ENCODE assay signal across 26 cellular contexts in the genomic region with DNA sequence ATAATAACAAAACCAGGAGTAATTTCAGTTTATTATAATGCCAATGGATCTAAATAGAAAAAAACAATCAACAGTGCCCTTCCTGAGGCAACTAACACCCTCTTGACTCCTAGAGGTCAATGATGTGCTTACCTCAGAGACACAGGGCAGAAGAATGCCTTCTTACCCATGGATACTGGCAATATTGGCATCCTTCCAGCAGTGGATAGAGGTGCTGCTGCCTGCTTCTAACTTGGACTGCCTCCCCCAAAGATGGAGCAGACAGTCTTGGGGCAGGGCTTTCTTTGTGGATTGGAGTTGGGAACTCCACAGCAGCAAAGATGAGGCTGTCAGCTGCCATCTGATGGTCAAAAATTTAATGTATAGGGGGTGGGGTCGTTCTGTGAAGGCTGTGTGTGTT.
"Had no signal": no experiment of that assay in that cellular context is flagged by ENCODE, and none has a peak within 500 bp of the region (broad histone marks: within the 10 kb centered on the region; RNA-seq: fewer than 3 reads in every experiment).

No MANE protein-coding gene starts in this region.

- H3K9me3 ChIP-seq: body of pancreas, neutrophil, right lobe of liver, thoracic aorta had no signal

- H3K4me1 ChIP-seq: body of pancreas, foreskin keratinocyte, parathyroid adenoma, right lobe of liver, upper lobe of left lung had no signal

- ATAC-seq: activated CD8-positive, alpha-beta T cell treated with anti-CD3 and anti-CD28 coated beads for 36 hours; activated T-helper 17 cell treated with anti-CD3 and anti-CD28 coated beads, Interleukin-2, amount 50 U/mL, for 72 hours; body of pancreas; foreskin keratinocyte; left colon; natural killer cell treated with Interleukin-12 subunit alpha and Interleukin-12 subunit beta and Interleukin-15 and Interleukin-18, amount 100 ng/mL, for 72 hours; right lobe of liver had no signal

- H3K27ac ChIP-seq: body of pancreas, dorsolateral prefrontal cortex, epithelial cell of prostate, foreskin keratinocyte, hepatocyte, neutrophil, parathyroid adenoma, right lobe of liver, thoracic aorta, upper lobe of left lung had no signal

- H3K27me3 ChIP-seq: body of pancreas, dorsolateral prefrontal cortex, hepatocyte, neutrophil, right lobe of liver, upper lobe of left lung had no signal

- H3K4me3 Mint-ChIP-seq: activated CD4-positive, alpha-beta T cell treated with anti-CD3 and anti-CD28 coated beads, Interleukin-2, amount 10 ng/mL, durations not matched to agents 24 days and 14 days; activated CD8-positive, alpha-beta T cell treated with anti-CD3 and anti-CD28 coated beads for 36 hours; activated T-helper 17 cell treated with anti-CD3 and anti-CD28 coated beads, Interleukin-2, amount 50 U/mL, for 72 hours; endodermal cell; mesothelial cell of epicardium; natural killer cell treated with Interleukin-12 subunit alpha and Interleukin-12 subunit beta and Interleukin-15 and Interleukin-18, amount 100 ng/mL, for 72 hours had no signal

- H3K27ac Mint-ChIP-seq: activated CD4-positive, alpha-beta T cell treated with anti-CD3 and anti-CD28 coated beads, Interleukin-2, amount 10 ng/mL, durations not matched to agents 24 days and 14 days; activated CD8-positive, alpha-beta T cell treated with anti-CD3 and anti-CD28 coated beads for 36 hours; activated T-helper 17 cell treated with anti-CD3 and anti-CD28 coated beads, Interleukin-2, amount 50 U/mL, for 72 hours; endodermal cell; mesothelial cell of epicardium; natural killer cell treated with Interleukin-12 subunit alpha and Interleukin-12 subunit beta and Interleukin-15 and Interleukin-18, amount 100 ng/mL, for 72 hours had no signal

- DNase-seq: activated CD4-positive, alpha-beta T cell treated with anti-CD3 and anti-CD28 coated beads, Interleukin-2, amount 10 ng/mL, durations not matched to agents 24 days and 14 days; activated CD8-positive, alpha-beta T cell treated with anti-CD3 and anti-CD28 coated beads for 36 hours; activated naive CD4-positive, alpha-beta T cell; activated T-cell treated with anti-CD3 and anti-CD28 coated beads, Interleukin-2, amount 50 U/mL, for 1 hour; body of pancreas; caudate nucleus; dorsolateral prefrontal cortex; endodermal cell; foreskin keratinocyte; islet precursor cell; left colon; right lobe of liver; small intestine; stimulated activated CD4-positive, alpha-beta T cell treated with anti-CD3 and anti-CD28 coated beads, Interleukin-15, amount 100 ng/mL, for 24 hours; stimulated activated CD4-positive, alpha-beta T cell treated with anti-CD3 and anti-CD28 coated beads, Interleukin-2, amount 100 ng/mL, for 48 hours; T1000; upper lobe of left lung had no signal

- H3K9me3 Mint-ChIP-seq: activated T-helper 17 cell treated with anti-CD3 and anti-CD28 coated beads, Interleukin-2, amount 50 U/mL, for 72 hours; endodermal cell; natural killer cell treated with Interleukin-12 subunit alpha and Interleukin-12 subunit beta and Interleukin-15 and Interleukin-18, amount 100 ng/mL, for 72 hours had no signal

- H3K4me3 ChIP-seq: body of pancreas, dorsolateral prefrontal cortex, hepatocyte, lung, right lobe of liver, thoracic aorta, upper lobe of left lung had no signal

- H3K36me3 ChIP-seq: neutrophil, right lobe of liver, thoracic aorta had no signal

- H3K27me3 Mint-ChIP-seq: activated CD4-positive, alpha-beta T cell treated with anti-CD3 and anti-CD28 coated beads, Interleukin-2, amount 10 ng/mL, durations not matched to agents 24 days and 14 days; activated CD8-positive, alpha-beta T cell treated with anti-CD3 and anti-CD28 coated beads for 36 hours; activated T-helper 17 cell treated with anti-CD3 and anti-CD28 coated beads, Interleukin-2, amount 50 U/mL, for 72 hours; natural killer cell treated with Interleukin-12 subunit alpha and Interleukin-12 subunit beta and Interleukin-15 and Interleukin-18, amount 100 ng/mL, for 72 hours had no signal
